9 cellular contexts compared by ENCODE assay signal in the genomic region with DNA sequence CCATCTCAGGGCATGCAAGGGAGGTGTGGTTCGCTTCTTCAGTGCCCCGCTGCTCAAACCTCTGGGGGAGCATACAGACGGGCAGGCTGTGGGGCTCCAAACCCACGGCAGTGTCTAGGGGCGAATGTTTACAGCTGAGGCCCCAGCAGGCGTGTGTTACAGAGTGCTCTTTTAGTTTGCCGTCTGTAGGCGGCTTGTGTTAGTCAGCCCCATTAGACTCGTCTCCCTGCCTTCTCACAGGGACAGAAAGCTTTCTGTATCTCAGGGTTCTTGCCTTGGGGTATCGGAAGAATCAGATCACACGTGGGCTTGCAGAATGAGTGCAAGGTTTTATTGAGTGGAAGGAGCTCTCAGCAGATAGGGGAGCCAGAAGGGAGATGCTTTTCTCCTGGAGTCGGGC. TPM values are rescaled to one million over a fixed set of nuclear protein-coding genes. Genes with fewer than 3 reads are reported as not detected.
"Had no signal": no experiment of that assay in that cellular context is flagged by ENCODE, and none has a peak within 500 bp of the region (broad histone marks: within the 10 kb centered on the region; RNA-seq: fewer than 3 reads in every experiment).

No MANE protein-coding gene starts in this region.

- DNase-seq: GM23248, GOT3, H7, HFFc6, KBM-7 had no signal

- H3K4me1 Mint-ChIP-seq: IgD-negative memory B cell had no signal

- ATAC-seq: HCT116 had no signal

- H3K27ac Mint-ChIP-seq: HFFc6, IgD-negative memory B cell had no signal

- H3K9me3 Mint-ChIP-seq: HFFc6 had no signal

- H3K27ac ChIP-seq: GM23248 had no signal

- H3K4me3 Mint-ChIP-seq: HFFc6, IgD-negative memory B cell had no signal

RNA-seq across cellular contexts. Expression of a gene that starts 10.6 kb away (rescaled TPM):
- total RNA-seq: GM23248, H4, H7, HFFc6, HT-29 had no signal

RNA-seq across cellular contexts. Expression of a gene that starts 46.2 kb away (rescaled TPM):
- total RNA-seq: GM23248, HFFc6, HT-29 had no signal
